In the genomic region with DNA sequence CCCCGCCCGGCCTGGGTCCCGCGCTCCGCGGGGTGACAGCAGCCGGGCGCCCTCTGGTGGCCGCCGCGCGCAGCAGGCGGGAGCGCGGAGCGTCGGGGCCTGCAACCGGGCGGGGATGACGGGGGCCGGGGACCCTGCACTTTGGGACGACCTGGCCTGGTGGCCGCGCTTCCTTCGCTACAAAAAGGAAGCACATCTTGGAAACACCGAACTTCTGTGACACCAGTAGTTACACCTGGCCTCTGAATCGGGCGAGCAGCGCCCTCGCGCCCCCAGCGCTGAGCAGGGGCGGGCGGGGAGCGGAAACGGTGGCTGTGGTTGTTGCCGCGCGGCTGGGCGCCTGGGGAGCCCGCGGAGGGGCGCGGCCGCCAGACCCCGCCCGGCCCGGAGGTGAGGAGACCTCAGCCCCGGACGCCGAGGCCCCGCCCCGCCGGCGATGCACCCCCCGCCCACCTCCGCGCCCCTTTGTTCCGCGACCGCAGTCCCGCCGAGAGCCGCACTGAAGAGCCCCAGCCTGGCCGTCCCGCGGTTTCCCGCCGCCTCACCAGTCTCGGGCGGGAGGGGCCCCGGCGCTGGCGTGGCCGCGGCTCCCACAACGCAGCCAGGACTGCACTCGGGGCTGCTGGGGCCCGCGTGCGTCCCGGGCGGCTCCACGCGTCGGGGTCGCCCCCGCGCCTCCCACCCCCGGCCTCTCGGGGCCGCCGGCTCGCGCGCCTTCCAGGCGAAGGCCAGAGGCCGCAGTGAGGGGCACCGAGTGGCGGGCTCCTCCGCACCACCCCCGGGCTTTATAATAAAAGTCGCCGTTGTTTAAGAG, we compare ENCODE assay signal across 8 cellular contexts. TPM values are rescaled to one million over a fixed set of nuclear protein-coding genes. Genes with fewer than 3 reads are reported as not detected.
DNase-seq lines count a peak whose midpoint lies in the region; ATAC-seq and TF ChIP-seq lines count a peak whose summit lies in the region.

No MANE protein-coding gene starts in this region.

- DNase-seq in CD14-positive monocyte (ENCODE audit: low spot score) (no peak), GM19238 (ENCODE audit: insufficient read length, low spot score) (peak; percentile 93), NCI-H748 (lab: John Stamatoyannopoulos, UW; ENCODE audit: unreplicated experiment) (peak; percentile 76), epidermal melanocyte (ENCODE audit: insufficient read length, low spot score) (peak; percentile 93)
- peak; percentile 92 for DNase-seq in activated CD8-positive, alpha-beta memory T cell treated with anti-CD3 and anti-CD28 coated beads for 24 hours

- peak overlapping the region; percentile 76 to 83 for H3K4me3 Mint-ChIP-seq in CD14-positive monocyte
- H3K4me3 Mint-ChIP-seq in stimulated activated memory B cell treated with anti-CD40 and anti-IgM and Interleukin-4, amounts not matched to agents 10 μg/mL and 1 μg/mL and 100 μg/mL, for 72 hours: peak overlapping the region; percentile 82

- peaks cover 20% of the 10 kb centered on the region for H3K4me1 Mint-ChIP-seq in CD14-positive monocyte
- peaks cover 78% of the 10 kb centered on the region for H3K4me1 Mint-ChIP-seq in stimulated activated memory B cell treated with anti-CD40 and anti-IgM and Interleukin-4, amounts not matched to agents 10 μg/mL and 1 μg/mL and 100 μg/mL, for 72 hours

- ATAC-seq in HG03378 (IDR thresholded peaks at IDR 0.05; ENCODE audit: unreplicated experiment): peak; percentile 33
- ATAC-seq in stimulated activated memory B cell treated with anti-CD40 and anti-IgM and Interleukin-4, amounts not matched to agents 10 μg/mL and 1 μg/mL and 100 μg/mL, for 72 hours: peak; percentile 86

- no peaks in the 10 kb centered on the region for H3K27me3 ChIP-seq in muscle layer of colon (ENCODE audit: control insufficient read depth in 1 of 2, insufficient read depth in 2 of 2, low read length in 2 of 2)

- H3K9me3 ChIP-seq in muscle layer of colon (ENCODE audit: low read length): no peaks in the 10 kb centered on the region

- H3K27ac Mint-ChIP-seq in CD14-positive monocyte: no peak overlapping the region
- H3K27ac Mint-ChIP-seq in stimulated activated memory B cell treated with anti-CD40 and anti-IgM and Interleukin-4, amounts not matched to agents 10 μg/mL and 1 μg/mL and 100 μg/mL, for 72 hours: peak overlapping the region; percentile 94

- peak; percentile 94 for TF ChIP-seq CTCF in CD14-positive monocyte (IDR thresholded peaks at IDR 0.05)

- peaks cover 0 to 6% of the 10 kb centered on the region in 2 donors for H3K36me3 Mint-ChIP-seq in CD14-positive monocyte
- H3K36me3 Mint-ChIP-seq in stimulated activated memory B cell treated with anti-CD40 and anti-IgM and Interleukin-4, amounts not matched to agents 10 μg/mL and 1 μg/mL and 100 μg/mL, for 72 hours: no peaks in the 10 kb centered on the region

- H3K9me3 Mint-ChIP-seq in CD14-positive monocyte: peaks cover 0 to 3% (median 0%) of the 10 kb centered on the region in 7 donors
- no peaks in the 10 kb centered on the region for H3K9me3 Mint-ChIP-seq in stimulated activated memory B cell treated with anti-CD40 and anti-IgM and Interleukin-4, amounts not matched to agents 10 μg/mL and 1 μg/mL and 100 μg/mL, for 72 hours

- H3K27ac ChIP-seq in muscle layer of colon (ENCODE audit: low read depth, low read length): peak overlapping the region; percentile 12

- H3K36me3 ChIP-seq in muscle layer of colon (ENCODE audit: insufficient read depth, low read length): no peaks in the 10 kb centered on the region

- intact Hi-C loops in CD14-positive monocyte (cut with micrococcal nuclease): loop anchor here (5.0 kb wide), 3 partner anchors 39 to 124 kb away; a partner anchor contains a TSS

- H3K27me3 Mint-ChIP-seq in CD14-positive monocyte (ENCODE audit: low read depth in 3 of 3): peaks cover 19 to 30% (median 28%) of the 10 kb centered on the region in 3 donors
- no peaks in the 10 kb centered on the region for H3K27me3 Mint-ChIP-seq in stimulated activated memory B cell treated with anti-CD40 and anti-IgM and Interleukin-4, amounts not matched to agents 10 μg/mL and 1 μg/mL and 100 μg/mL, for 72 hours

- H3K9ac ChIP-seq in muscle layer of colon (ENCODE audit: low read length): no peak overlapping the region

- H3K4me3 ChIP-seq in muscle layer of colon (ENCODE audit: low read depth in 1 of 2, low read length in 2 of 2): peak overlapping the region; percentile 55 to 62

- peaks cover 3% of the 10 kb centered on the region for H3K4me1 ChIP-seq in muscle layer of colon (ENCODE audit: insufficient read depth, low read length)

RNA-seq across cellular contexts. Expression of a gene that starts 59.3 kb away (rescaled TPM):
- 1,000 to 10,000 TPM; 1,812 to 1,826 TPM for polyA plus RNA-seq in CD14-positive monocyte
